In genomic region chr4:73970011-73970410, GRCh38 we compare ENCODE assay signal across 37 cellular contexts. TPM values are rescaled to one million over a fixed set of nuclear protein-coding genes. Genes with fewer than 3 reads are reported as not detected.
"Had no signal": no experiment of that assay in that cellular context is flagged by ENCODE, and none has a peak within 500 bp of the region (broad histone marks: within the 10 kb centered on the region; RNA-seq: fewer than 3 reads in every experiment).

No MANE protein-coding gene starts in this region.

- H3K27ac ChIP-seq: adrenal gland, ascending aorta, body of pancreas, brain microvascular endothelial cell, breast epithelium, cardiac muscle cell had no signal

- ATAC-seq: activated naive CD4-positive, alpha-beta T cell treated with anti-CD3 and anti-CD28 coated beads, Interleukin-2, amount 50 U/mL, for 72 hours; activated naive CD8-positive, alpha-beta T cell treated with anti-CD3 and anti-CD28 coated beads, Interleukin-2, amount 50 U/mL, for 24 hours; activated T-cell treated with anti-CD3 and anti-CD28 coated beads, Interleukin-2, amount 50 U/mL, for 4 hours; activated T-cell treated with anti-CD3 and anti-CD28 coated beads, Interleukin-2, amount 50 U/mL, for 72 hours; activated T-helper 17 cell treated with anti-CD3 and anti-CD28 coated beads, Interleukin-2, amount 50 U/mL, for 72 hours; body of pancreas had no signal

- FAIRE-seq: bronchial epithelial cell had no signal

- H3K4me1 ChIP-seq: adrenal gland, ascending aorta, body of pancreas, breast epithelium had no signal

- DNase-seq: activated effector memory CD4-positive, alpha-beta T cell treated with anti-CD3 and anti-CD28 coated beads, Interleukin-2, amount 50 U/mL, for 16 hours; activated effector memory CD4-positive, alpha-beta T cell treated with Interleukin-2 at 50 U/mL for 16 hours; activated gamma-delta T cell; activated gamma-delta T cell treated with Interleukin-2 at 50 U/mL for 16 hours; activated naive CD4-positive, alpha-beta T cell; activated naive CD4-positive, alpha-beta T cell treated with anti-CD3 and anti-CD28 coated beads for 36 hours; activated naive CD4-positive, alpha-beta T cell treated with anti-CD3 and anti-CD28 coated beads, Interleukin-2, amount 10 ng/mL, durations not matched to agents 7 days and 5 days; activated naive CD4-positive, alpha-beta T cell treated with anti-CD3 and anti-CD28 coated beads, Interleukin-2, amount 50 U/mL, for 16 hours; activated naive CD4-positive, alpha-beta T cell treated with Interleukin-2 at 50 U/mL for 16 hours; activated naive CD8-positive, alpha-beta T cell treated with anti-CD3 and anti-CD28 coated beads for 36 hours; activated naive CD8-positive, alpha-beta T cell treated with anti-CD3 and anti-CD28 coated beads, Interleukin-2, amount 10 ng/mL, durations not matched to agents 7 days and 5 days; activated naive CD8-positive, alpha-beta T cell treated with anti-CD3 and anti-CD28 coated beads, Interleukin-2, amount 50 U/mL, for 24 hours; activated T-cell treated with anti-CD3 and anti-CD28 coated beads, Interleukin-2, amount 50 U/mL, for 24 hours; activated T-cell treated with anti-CD3 and anti-CD28 coated beads, Interleukin-2, amount 50 U/mL, for 4 hours; activated T-cell treated with anti-CD3 and anti-CD28 coated beads, Interleukin-2, amount 50 U/mL, for 48 hours; activated T-cell treated with anti-CD3 and anti-CD28 coated beads, Interleukin-2, amount 50 U/mL, for 72 hours; adrenal gland; amniotic stem cell; amygdala; anterior cingulate cortex; aorta; body of pancreas; brain microvascular endothelial cell; caudate nucleus; central memory CD4-positive, alpha-beta T cell; cerebellar nuclear complex had no signal

- H3K36me3 ChIP-seq: adrenal gland, ascending aorta, brain microvascular endothelial cell, breast epithelium, cardiac muscle cell had no signal

- H3K27me3 ChIP-seq: adrenal gland, ascending aorta, body of pancreas, brain microvascular endothelial cell, breast epithelium, cardiac muscle cell had no signal

- H3K4me3 ChIP-seq: adrenal gland, ascending aorta, body of pancreas, breast epithelium, cardiac muscle cell had no signal

- H3K9me3 ChIP-seq: body of pancreas had no signal

RNA-seq across cellular contexts. Expression of gene PF4, which starts 11.8 kb away (rescaled TPM):
- total RNA-seq: activated naive CD4-positive, alpha-beta T cell treated with anti-CD3 and anti-CD28 coated beads for 36 hours; activated naive CD4-positive, alpha-beta T cell treated with anti-CD3 and anti-CD28 coated beads, Interleukin-2, amount 50 U/mL, for 72 hours; activated naive CD8-positive, alpha-beta T cell treated with anti-CD3 and anti-CD28 coated beads for 36 hours; activated naive CD8-positive, alpha-beta T cell treated with anti-CD3 and anti-CD28 coated beads, Interleukin-2, amount 10 ng/mL, durations not matched to agents 7 days and 5 days; activated T-cell treated with anti-CD3 and anti-CD28 coated beads, Interleukin-2, amount 50 U/mL, for 4 hours; activated T-cell treated with anti-CD3 and anti-CD28 coated beads, Interleukin-2, amount 50 U/mL, for 72 hours; activated T-helper 1 cell treated with anti-CD3 and anti-CD28 coated beads, Interleukin-12 subunit alpha, Interleukin-12 subunit beta, Interleukin-2, Interleukin-4 antibody, amounts not matched to agents 30 ng/mL and 10 ng/mL and 1 ng/mL, durations not matched to agents 14 hours and 24 hours and 36 hours; activated T-helper 17 cell treated with anti-CD3 and anti-CD28 coated beads, Interleukin-2, amount 50 U/mL, for 72 hours; activated T-helper 2 cell treated with anti-CD3 and anti-CD28 coated beads, Interferon-gamma antibody, Interleukin-2, Interleukin-4, amounts not matched to agents 10 μg/mL and 5 μg/mL and 100 μg/mL, durations not matched to agents 14 hours and 24 hours and 36 hours; astrocyte; body of pancreas; breast epithelium; bronchial epithelial cell; cardiac muscle cell had no signal
- polyA plus RNA-seq: aorta, cardiac muscle cell had no signal

RNA-seq across cellular contexts. Expression of gene PPBP, which starts 18.0 kb away (rescaled TPM):
- total RNA-seq: activated naive CD4-positive, alpha-beta T cell treated with anti-CD3 and anti-CD28 coated beads for 36 hours; activated naive CD4-positive, alpha-beta T cell treated with anti-CD3 and anti-CD28 coated beads, Interleukin-2, amount 50 U/mL, for 72 hours; activated naive CD8-positive, alpha-beta T cell treated with anti-CD3 and anti-CD28 coated beads for 36 hours; activated naive CD8-positive, alpha-beta T cell treated with anti-CD3 and anti-CD28 coated beads, Interleukin-2, amount 10 ng/mL, durations not matched to agents 7 days and 5 days; activated T-cell treated with anti-CD3 and anti-CD28 coated beads, Interleukin-2, amount 50 U/mL, for 4 hours; activated T-cell treated with anti-CD3 and anti-CD28 coated beads, Interleukin-2, amount 50 U/mL, for 72 hours; activated T-helper 1 cell treated with anti-CD3 and anti-CD28 coated beads, Interleukin-12 subunit alpha, Interleukin-12 subunit beta, Interleukin-2, Interleukin-4 antibody, amounts not matched to agents 30 ng/mL and 10 ng/mL and 1 ng/mL, durations not matched to agents 14 hours and 24 hours and 36 hours; activated T-helper 17 cell treated with anti-CD3 and anti-CD28 coated beads, Interleukin-2, amount 50 U/mL, for 72 hours; activated T-helper 2 cell treated with anti-CD3 and anti-CD28 coated beads, Interferon-gamma antibody, Interleukin-2, Interleukin-4, amounts not matched to agents 10 μg/mL and 5 μg/mL and 100 μg/mL, durations not matched to agents 14 hours and 24 hours and 36 hours; ascending aorta; astrocyte; body of pancreas; cardiac muscle cell; chondrocyte had no signal
- polyA plus RNA-seq: aorta, cardiac muscle cell had no signal

RNA-seq across cellular contexts. Expression of gene CXCL5, which starts 28.5 kb away (rescaled TPM):
- total RNA-seq: activated naive CD4-positive, alpha-beta T cell treated with anti-CD3 and anti-CD28 coated beads for 36 hours; activated naive CD4-positive, alpha-beta T cell treated with anti-CD3 and anti-CD28 coated beads, Interleukin-2, amount 50 U/mL, for 72 hours; activated naive CD8-positive, alpha-beta T cell treated with anti-CD3 and anti-CD28 coated beads for 36 hours; activated naive CD8-positive, alpha-beta T cell treated with anti-CD3 and anti-CD28 coated beads, Interleukin-2, amount 10 ng/mL, durations not matched to agents 7 days and 5 days; activated T-cell treated with anti-CD3 and anti-CD28 coated beads, Interleukin-2, amount 50 U/mL, for 4 hours; activated T-cell treated with anti-CD3 and anti-CD28 coated beads, Interleukin-2, amount 50 U/mL, for 72 hours; activated T-helper 1 cell treated with anti-CD3 and anti-CD28 coated beads, Interleukin-12 subunit alpha, Interleukin-12 subunit beta, Interleukin-2, Interleukin-4 antibody, amounts not matched to agents 30 ng/mL and 10 ng/mL and 1 ng/mL, durations not matched to agents 14 hours and 24 hours and 36 hours; activated T-helper 17 cell treated with anti-CD3 and anti-CD28 coated beads, Interleukin-2, amount 50 U/mL, for 72 hours; activated T-helper 2 cell treated with anti-CD3 and anti-CD28 coated beads, Interferon-gamma antibody, Interleukin-2, Interleukin-4, amounts not matched to agents 10 μg/mL and 5 μg/mL and 100 μg/mL, durations not matched to agents 14 hours and 24 hours and 36 hours; ascending aorta; body of pancreas; cardiac muscle cell; cerebellum; chondrocyte had no signal
- polyA plus RNA-seq: cardiac muscle cell had no signal
